8 cellular contexts compared by ENCODE assay signal in the genomic region with DNA sequence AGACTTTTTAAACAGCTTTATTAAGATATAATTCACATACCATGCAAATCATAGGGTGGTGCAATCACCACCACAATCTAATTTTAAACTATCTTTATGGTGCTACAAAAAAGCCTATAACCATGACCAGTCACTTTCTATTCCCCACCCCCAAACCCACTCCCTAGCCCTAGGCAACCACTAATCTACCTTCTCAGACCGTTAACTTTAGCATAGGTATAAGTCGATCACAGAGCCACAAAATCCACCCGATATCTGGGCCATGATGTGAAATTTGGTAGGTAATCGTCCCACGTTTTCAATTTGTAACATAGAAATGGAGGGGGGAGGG. TPM values are rescaled to one million over a fixed set of nuclear protein-coding genes. Genes with fewer than 3 reads are reported as not detected.
DNase-seq lines count a peak whose midpoint lies in the region; ATAC-seq lines count a peak whose summit lies in the region.

No MANE protein-coding gene starts in this region.

- H3K4me2 ChIP-seq in Karpas-422 (ENCODE audit: low read depth, low read length, poor library complexity, severe bottlenecking) = peak overlapping the region; percentile 77

- peaks cover 8% of the 10 kb centered on the region; the same call in 1 of the 2 replicates for H4K20me1 ChIP-seq in Karpas-422 (ENCODE audit: insufficient read depth, low read depth, low read length)

- H3K27ac ChIP-seq in Karpas-422 (ENCODE audit: low read length) (peak overlapping the region; percentile 82), caudate nucleus (ENCODE audit: low read depth, low read length) (peak overlapping the region; percentile 95), muscle layer of duodenum (ENCODE audit: low read length) (peak overlapping the region; percentile 97)

- H3K4me3 ChIP-seq in Karpas-422 (ENCODE audit: low read length) (peak overlapping the region; percentile 79), muscle layer of duodenum (ENCODE audit: low read depth in 1 of 2, low read length in 2 of 2) (peak overlapping the region; percentile 94 to 97)

- ATAC-seq in Right ventricle myocardium superior (ENCODE audit: poor library complexity) = peak; percentile 3

- H3K27me3 ChIP-seq in Karpas-422 (ENCODE audit: low read length) = no peaks in the 10 kb centered on the region
- H3K27me3 ChIP-seq in muscle layer of duodenum (ENCODE audit: low read depth, low read length) = no peaks in the 10 kb centered on the region

- intact Hi-C loops in Right ventricle myocardium superior (cut with DNase I) (no loop called here), cardiac septum (cut with DNase I) (no loop called here)

- H3K9ac ChIP-seq in Karpas-422 (ENCODE audit: low read length) = peak overlapping the region; percentile 84

- no peak overlapping the region for H2AFZ ChIP-seq in Karpas-422 (ENCODE audit: low read length)

- no peaks in the 10 kb centered on the region for H3K9me3 ChIP-seq in Karpas-422 (ENCODE audit: low read length)
- H3K9me3 ChIP-seq in muscle layer of duodenum (ENCODE audit: control insufficient read depth in 1 of 2, low read length in 2 of 2) = no peaks in the 10 kb centered on the region

- DNase-seq in Right ventricle myocardium superior (no peak), cardiac septum (ENCODE audit: low spot score) (no peak), Karpas-422 (peak; percentile 75), caudate nucleus (lab: John Stamatoyannopoulos, UW) (no peak), D341Med (ENCODE audit: low spot score) (no peak), occipital lobe (lab: John Stamatoyannopoulos, UW) (no peak), amniotic stem cell (lab: John Stamatoyannopoulos, UW) (no peak)

- no peaks in the 10 kb centered on the region for H3K9me2 ChIP-seq in Karpas-422 (replicated peaks; ENCODE audit: insufficient read depth, low read length)

- H3K79me2 ChIP-seq in Karpas-422 (ENCODE audit: low read length) = peaks cover 62% of the 10 kb centered on the region

- H3K36me3 ChIP-seq in Karpas-422 (ENCODE audit: insufficient read depth, low read length) = peaks cover 35% of the 10 kb centered on the region
- H3K36me3 ChIP-seq in muscle layer of duodenum (ENCODE audit: control insufficient read depth in 1 of 2, insufficient read depth in 2 of 2, low read length in 2 of 2) = peaks cover 12 to 28% of the 10 kb centered on the region in 2 donors

- H3K4me1 ChIP-seq in Karpas-422 (ENCODE audit: low read length) (peaks cover 17% of the 10 kb centered on the region), muscle layer of duodenum (ENCODE audit: control insufficient read depth in 1 of 2, insufficient read depth in 2 of 2, low read length in 2 of 2) (peaks cover 7 to 20% of the 10 kb centered on the region in 2 donors)

RNA-seq across cellular contexts. Expression of gene POM121, which starts 0.5 kb away (rescaled TPM):
- total RNA-seq in Right ventricle myocardium superior = 14.4 TPM
- 21.1 TPM for total RNA-seq in cardiac septum
- 18.2 and 23.0 TPM in 2 replicates for total RNA-seq in Karpas-422 (2014; rRNA removed; shearing (Covaris generic); ENCODE audit: low replicate concordance)
- total RNA-seq in occipital lobe = 4.2 TPM

RNA-seq across cellular contexts. Expression of gene TRIM74, which starts 44.9 kb away (rescaled TPM):
- total RNA-seq in Right ventricle myocardium superior (0.78 TPM), cardiac septum (0.78 TPM), occipital lobe (0.47 TPM)
- total RNA-seq in Karpas-422 (2014; rRNA removed; shearing (Covaris generic); ENCODE audit: low replicate concordance) = not detected in 2 replicates
